Comparison of ENCODE assay signal across 11 cellular contexts in genomic region chr4:48985976-48986653, GRCh38. TPM values are rescaled to one million over a fixed set of nuclear protein-coding genes. Genes with fewer than 3 reads are reported as not detected.
DNase-seq lines count a peak whose midpoint lies in the region; ATAC-seq lines count a peak whose summit lies in the region.
"Had no signal": no experiment of that assay in that cellular context is flagged by ENCODE, and none has a peak within 500 bp of the region (broad histone marks: within the 10 kb centered on the region; RNA-seq: fewer than 3 reads in every experiment).

CWH43 (plus strand) TSS chr4:48986275; CDS start chr4:48986430, 155 bp downstream.

- peak; percentile 20 for ATAC-seq in stimulated activated naive CD8-positive, alpha-beta T cell treated with anti-CD3 and anti-CD28 coated beads, Interleukin-15, amount 100 ng/mL, for 72 hours
- no peak for ATAC-seq in stimulated activated naive CD8-positive, alpha-beta T cell treated with anti-CD3 and anti-CD28 coated beads, Interleukin-15, Interleukin-2, amounts not matched to agents 100 U/mL and 50 U/mL, for 24 hours
- ATAC-seq in aorta (ENCODE audit: low FRiP score) (peak; percentile 22), GM21528 (IDR thresholded peaks at IDR 0.05; ENCODE audit: low FRiP score, unreplicated experiment) (no peak)
- ATAC-seq: activated CD8-positive, alpha-beta T cell treated with anti-CD3 and anti-CD28 coated beads for 36 hours had no signal

- WGBS in esophagus, 2 donors = 4 to 7% methylated on average over 48 to 63 of the region's 63 CpGs
- no CpG with 5 or more reads among the region's 63 CpGs for WGBS in mesendoderm (ENCODE audit: extremely low coverage, insufficient coverage, low lambda C conversion rate)
- 1 to 2% methylated on average over 59 to 63 of the region's 63 CpGs for WGBS in aorta, 2 donors

- H3K4me3 ChIP-seq in esophagus (ENCODE audit: low read depth in 1 of 2, low read length in 2 of 2) (peak within 1 kb of the TSS; percentile 60 to 63), mesendoderm (ENCODE audit: low read length) (no peak within 1 kb of the TSS), aorta (ENCODE audit: low read length in 2 of 2) (no peak within 1 kb of the TSS)

- H2AK5ac ChIP-seq in mesendoderm (ENCODE audit: low read length) = no peak within 1 kb of the TSS

- H3K79me2 ChIP-seq in mesendoderm (ENCODE audit: control insufficient read depth, insufficient read depth, low read length) = no peaks in the 10 kb centered on the region

- H3K27ac ChIP-seq in esophagus (ENCODE audit: low read depth in 2 of 2, low read length in 1 of 2) (peak within 1 kb of the TSS; percentile 63 to 73), mesendoderm (ENCODE audit: low read depth, low read length) (no peak within 1 kb of the TSS), aorta (ENCODE audit: low read depth in 1 of 2, low read length in 2 of 2) (no peak within 1 kb of the TSS)

- H4K8ac ChIP-seq in mesendoderm (ENCODE audit: low read depth, low read length) = no peak within 1 kb of the TSS

- no peak within 1 kb of the TSS for H2BK15ac ChIP-seq in mesendoderm (replicated peaks; ENCODE audit: low read depth)

- H3K18ac ChIP-seq in mesendoderm (ENCODE audit: low read length) = no peak within 1 kb of the TSS

- H3K4me2 ChIP-seq in mesendoderm (ENCODE audit: low read length) = peak within 1 kb of the TSS; percentile 59

- no peak within 1 kb of the TSS for H2BK5ac ChIP-seq in mesendoderm (ENCODE audit: low read length)

- H3K9me3 Mint-ChIP-seq in stimulated activated naive CD8-positive, alpha-beta T cell treated with anti-CD3 and anti-CD28 coated beads, Interleukin-15, amount 100 ng/mL, for 72 hours = no peaks in the 10 kb centered on the region

- H3K9me3 ChIP-seq in esophagus (ENCODE audit: control insufficient read depth in 2 of 2, insufficient read depth in 1 of 2, low read depth in 1 of 2, low read length in 1 of 2) (no peaks in the 10 kb centered on the region), aorta (ENCODE audit: control insufficient read depth, low read length) (peaks cover 1% of the 10 kb centered on the region)

- peak within 1 kb of the TSS; percentile 49 for H3K56ac ChIP-seq in mesendoderm (ENCODE audit: low read length)

- H3K79me1 ChIP-seq in mesendoderm (ENCODE audit: low read length) = no peaks in the 10 kb centered on the region

- no peak within 1 kb of the TSS for H3K4ac ChIP-seq in mesendoderm (ENCODE audit: low read depth, low read length)

- H3K36me3 ChIP-seq in esophagus (ENCODE audit: control insufficient read depth in 2 of 2, insufficient read depth in 2 of 2, low read length in 1 of 2) = no peaks in the 10 kb centered on the region
- no peaks in the 10 kb centered on the region for H3K36me3 ChIP-seq in mesendoderm (ENCODE audit: control insufficient read depth, insufficient read depth, low read length)
- no peaks in the 10 kb centered on the region for H3K36me3 ChIP-seq in aorta (ENCODE audit: control insufficient read depth in 1 of 2, insufficient read depth in 2 of 2, low read length in 1 of 2)

- H3K23ac ChIP-seq in mesendoderm (ENCODE audit: low read length) = no peak within 1 kb of the TSS

- H3K4me3 Mint-ChIP-seq in stimulated activated naive CD8-positive, alpha-beta T cell treated with anti-CD3 and anti-CD28 coated beads, Interleukin-15, amount 100 ng/mL, for 72 hours = no peak within 1 kb of the TSS
- H3K4me3 Mint-ChIP-seq: activated CD8-positive, alpha-beta T cell treated with anti-CD3 and anti-CD28 coated beads for 36 hours had no signal

- H3K4me1 ChIP-seq in esophagus (ENCODE audit: control insufficient read depth in 2 of 2, insufficient read depth in 2 of 2, low read length in 1 of 2) = peaks cover 8% of the 10 kb centered on the region in 2 donors
- H3K4me1 ChIP-seq in mesendoderm (ENCODE audit: control insufficient read depth, low read depth, low read length) = no peaks in the 10 kb centered on the region
- H3K4me1 ChIP-seq in aorta (ENCODE audit: control insufficient read depth in 1 of 2, insufficient read depth in 2 of 2, low read length in 2 of 2) = no peaks in the 10 kb centered on the region

- no peaks in the 10 kb centered on the region for H3K27me3 ChIP-seq in esophagus (ENCODE audit: control insufficient read depth in 1 of 2, insufficient read depth in 2 of 2, low read length in 2 of 2)
- H3K27me3 ChIP-seq in mesendoderm (ENCODE audit: insufficient read depth, low read length, poor library complexity) = peaks cover 11% of the 10 kb centered on the region
- no peaks in the 10 kb centered on the region for H3K27me3 ChIP-seq in aorta (ENCODE audit: control insufficient read depth in 1 of 2, insufficient read depth in 2 of 2, low read length in 1 of 2)

- no peak within 1 kb of the TSS for H3K27ac Mint-ChIP-seq in stimulated activated naive CD8-positive, alpha-beta T cell treated with anti-CD3 and anti-CD28 coated beads, Interleukin-15, amount 100 ng/mL, for 72 hours
- H3K27ac Mint-ChIP-seq: activated CD8-positive, alpha-beta T cell treated with anti-CD3 and anti-CD28 coated beads for 36 hours had no signal

- H2BK120ac ChIP-seq in mesendoderm (ENCODE audit: low read depth, low read length) = no peak within 1 kb of the TSS

- H4K5ac ChIP-seq in mesendoderm (ENCODE audit: low read length) = no peak within 1 kb of the TSS

- peak within 1 kb of the TSS; percentile 35 for H3K9ac ChIP-seq in mesendoderm (ENCODE audit: low read length)

- DNase-seq in stimulated activated naive CD8-positive, alpha-beta T cell treated with anti-CD3 and anti-CD28 coated beads, Interleukin-15, amount 100 ng/mL, for 72 hours = no peak
- no peak for DNase-seq in stimulated activated naive CD8-positive, alpha-beta T cell treated with anti-CD3 and anti-CD28 coated beads, Interleukin-15, Interleukin-2, amounts not matched to agents 100 U/mL and 50 U/mL, for 24 hours
- DNase-seq in mesendoderm (peak; percentile 53), aorta (peak in 1 of 2 donors; percentile 69)
- DNase-seq in activated T-cell treated with anti-CD3 and anti-CD28 coated beads, Interleukin-2, amount 50 U/mL, for 48 hours = no peak
- DNase-seq in effector CD4-positive, alpha-beta T cell = no peak
- DNase-seq: activated CD8-positive, alpha-beta T cell treated with anti-CD3 and anti-CD28 coated beads for 36 hours; erythroblast had no signal

- peaks cover 64% of the 10 kb centered on the region for H3K27me3 Mint-ChIP-seq in stimulated activated naive CD8-positive, alpha-beta T cell treated with anti-CD3 and anti-CD28 coated beads, Interleukin-15, amount 100 ng/mL, for 72 hours

- no peaks in the 10 kb centered on the region for H3K4me1 Mint-ChIP-seq in stimulated activated naive CD8-positive, alpha-beta T cell treated with anti-CD3 and anti-CD28 coated beads, Interleukin-15, amount 100 ng/mL, for 72 hours

- intact Hi-C loops in aorta (cut with DNase I) = no loop called here

RNA-seq across cellular contexts. Expression of gene CWH43, which starts in this region (rescaled TPM):
- polyA plus RNA-seq in esophagus = 10 to 100 TPM; 14.4 to 19.3 TPM
- not detected for polyA plus RNA-seq in mesendoderm (2013, experiment 1 of 2)
- not detected for polyA plus RNA-seq in mesendoderm (2013, experiment 2 of 2)
- not detected for total RNA-seq in aorta
- not detected for polyA plus RNA-seq in aorta
- total RNA-seq: activated CD8-positive, alpha-beta T cell treated with anti-CD3 and anti-CD28 coated beads for 36 hours; subcutaneous adipose tissue had no signal

Comparison
In these comparisons a context has a peak if more than half of its experiments do, and no peak if none do; other contexts are left out.
1. RNA of gene CWH43 (polyA plus RNA-seq): 14.4 to 19.3 TPM in esophagus; not detected in aorta; every median in the first group is over 10 times any median in the second.
2. Peak in ATAC-seq in aorta; RNA of the gene not detected or under 1 TPM.
3. H3K27ac ChIP-seq: peak in esophagus (2 of 2); none in mesendoderm (single experiment) and aorta (0 of 2).
4. H3K4me3 ChIP-seq: peak in esophagus (2 of 2); none in mesendoderm (single experiment) and aorta (0 of 2).